In genomic region chr13:111575276-111575675, GRCh38 we compare ENCODE assay signal across 25 cellular contexts.
DNase-seq lines count a peak whose midpoint lies in the region; FAIRE-seq and TF ChIP-seq lines count a peak whose summit lies in the region.
"Had no signal": no experiment of that assay in that cellular context is flagged by ENCODE, and none has a peak within 500 bp of the region (broad histone marks: within the 10 kb centered on the region; RNA-seq: fewer than 3 reads in every experiment).

No MANE protein-coding gene starts in this region.

- H3K27ac Mint-ChIP-seq in chondrocyte (ENCODE audit: unreplicated experiment) = no peak overlapping the region
- H3K27ac Mint-ChIP-seq: CD14-positive monocyte; CD4-positive, alpha-beta memory T cell; CD4-positive, CD25-positive, alpha-beta regulatory T cell; CD8-positive, alpha-beta memory T cell had no signal

- in situ Hi-C loops in brain microvascular endothelial cell (cut with HindIII; ENCODE audit: low pct_ligation_motif_present, low sequenced_read_pairs) = no loop called here

- H3K36me3 ChIP-seq in kidney (ENCODE audit: control insufficient read depth in 1 of 2, insufficient read depth in 2 of 2, low read length in 2 of 2) = no peaks in the 10 kb centered on the region
- H3K36me3 ChIP-seq in brain microvascular endothelial cell (replicated peaks) = no peaks in the 10 kb centered on the region
- H3K36me3 ChIP-seq: BE2C had no signal

- intact Hi-C loops in kidney (cut with DNase I) = no loop called here
- intact Hi-C loops in posterior vena cava (cut with DNase I) = no loop called here

- H3K4me3 ChIP-seq in kidney (ENCODE audit: low read length in 2 of 2) (no peak overlapping the region), brain microvascular endothelial cell (ENCODE audit: low read depth, low read length) (no peak overlapping the region)
- H3K4me3 ChIP-seq: BLaER1, GM12878 had no signal

- H3K9me3 ChIP-seq in kidney (ENCODE audit: control insufficient read depth in 1 of 2, low read length in 2 of 2) = peaks cover 0 to 12% of the 10 kb centered on the region in 2 donors
- H3K9me3 ChIP-seq: BE2C had no signal

- H3K36me3 Mint-ChIP-seq in chondrocyte (ENCODE audit: low read depth) = peaks cover 4% of the 10 kb centered on the region
- H3K36me3 Mint-ChIP-seq: CD14-positive monocyte; CD4-positive, alpha-beta memory T cell; CD8-positive, alpha-beta memory T cell had no signal

- H3K27me3 Mint-ChIP-seq in chondrocyte (ENCODE audit: low read depth) = no peaks in the 10 kb centered on the region
- H3K27me3 Mint-ChIP-seq: CD4-positive, alpha-beta memory T cell; CD4-positive, CD25-positive, alpha-beta regulatory T cell; CD8-positive, alpha-beta memory T cell had no signal

- no peaks in the 10 kb centered on the region for H3K27me3 ChIP-seq in brain microvascular endothelial cell (replicated peaks)
- H3K27me3 ChIP-seq: BLaER1 had no signal

- no peak overlapping the region for H3K9ac ChIP-seq in kidney (ENCODE audit: low read length in 2 of 2)
- H3K9ac ChIP-seq: BLaER1 had no signal

- no peak overlapping the region for H3K27ac ChIP-seq in kidney (ENCODE audit: low read depth in 2 of 2, low read length in 2 of 2)
- H3K27ac ChIP-seq in brain microvascular endothelial cell = no peak overlapping the region
- H3K27ac ChIP-seq: BLaER1 had no signal

- no peak for FAIRE-seq in kidney (lab: Jason Lieb, UNC)
- FAIRE-seq: A204.1, GM12878, GM12892, GM18507 had no signal

- H3K4me3 Mint-ChIP-seq in chondrocyte (ENCODE audit: unreplicated experiment) = no peak overlapping the region
- H3K4me3 Mint-ChIP-seq: CD14-positive monocyte; CD4-positive, alpha-beta memory T cell; CD4-positive, CD25-positive, alpha-beta regulatory T cell; CD8-positive, alpha-beta memory T cell had no signal

- DNase-seq in chondrocyte (ENCODE audit: low spot score) (peak; percentile 40), kidney (peak; percentile 31), posterior vena cava (ENCODE audit: low spot score) (peak; percentile 16), MV-4-11 (lab: John Stamatoyannopoulos, UW) (no peak), DMS153 (lab: John Stamatoyannopoulos, UW) (no peak), brain microvascular endothelial cell (no peak)
- DNase-seq: 8988T; ACHN; BE2C; C1 segment of cervical spinal cord; CD4-positive, alpha-beta memory T cell; CD4-positive, CD25-positive, alpha-beta regulatory T cell; CD8-positive, alpha-beta memory T cell; COR-L47; DMS53; DMS79; DND-41; EL; GDM1 had no signal

- H3K4me1 ChIP-seq in kidney (ENCODE audit: control insufficient read depth in 1 of 2, insufficient read depth in 1 of 2, low read depth in 1 of 2, low read length in 2 of 2) = no peaks in the 10 kb centered on the region
- H3K4me1 ChIP-seq: BE2C had no signal

- no peak for TF ChIP-seq CTCF in chondrocyte (IDR thresholded peaks at IDR 0.05)
- no peak for TF ChIP-seq CTCF in kidney (IDR thresholded peaks at IDR 0.05; ENCODE audit: borderline replicate concordance, extremely low read depth, insufficient read depth)
- TF ChIP-seq CTCF in brain microvascular endothelial cell (IDR thresholded peaks at IDR 0.05; ENCODE audit: low read depth, low read length, missing control alignments) = no peak

- peaks cover 26% of the 10 kb centered on the region for H3K9me3 Mint-ChIP-seq in chondrocyte (ENCODE audit: low read depth)

- no peaks in the 10 kb centered on the region for H3K4me1 Mint-ChIP-seq in chondrocyte (ENCODE audit: low read depth)
- H3K4me1 Mint-ChIP-seq: CD14-positive monocyte; CD4-positive, alpha-beta memory T cell; CD4-positive, CD25-positive, alpha-beta regulatory T cell; CD8-positive, alpha-beta memory T cell had no signal

Comparison
In these comparisons a context has a peak if more than half of its experiments do, and no peak if none do; other contexts are left out.
1. DNase-seq: peak in chondrocyte (single experiment), kidney (single experiment) and posterior vena cava (single experiment); none in MV-4-11 (single experiment), DMS153 (single experiment) and brain microvascular endothelial cell (single experiment).